Comparison of ENCODE assay signal across 2 cellular contexts in the genomic region with DNA sequence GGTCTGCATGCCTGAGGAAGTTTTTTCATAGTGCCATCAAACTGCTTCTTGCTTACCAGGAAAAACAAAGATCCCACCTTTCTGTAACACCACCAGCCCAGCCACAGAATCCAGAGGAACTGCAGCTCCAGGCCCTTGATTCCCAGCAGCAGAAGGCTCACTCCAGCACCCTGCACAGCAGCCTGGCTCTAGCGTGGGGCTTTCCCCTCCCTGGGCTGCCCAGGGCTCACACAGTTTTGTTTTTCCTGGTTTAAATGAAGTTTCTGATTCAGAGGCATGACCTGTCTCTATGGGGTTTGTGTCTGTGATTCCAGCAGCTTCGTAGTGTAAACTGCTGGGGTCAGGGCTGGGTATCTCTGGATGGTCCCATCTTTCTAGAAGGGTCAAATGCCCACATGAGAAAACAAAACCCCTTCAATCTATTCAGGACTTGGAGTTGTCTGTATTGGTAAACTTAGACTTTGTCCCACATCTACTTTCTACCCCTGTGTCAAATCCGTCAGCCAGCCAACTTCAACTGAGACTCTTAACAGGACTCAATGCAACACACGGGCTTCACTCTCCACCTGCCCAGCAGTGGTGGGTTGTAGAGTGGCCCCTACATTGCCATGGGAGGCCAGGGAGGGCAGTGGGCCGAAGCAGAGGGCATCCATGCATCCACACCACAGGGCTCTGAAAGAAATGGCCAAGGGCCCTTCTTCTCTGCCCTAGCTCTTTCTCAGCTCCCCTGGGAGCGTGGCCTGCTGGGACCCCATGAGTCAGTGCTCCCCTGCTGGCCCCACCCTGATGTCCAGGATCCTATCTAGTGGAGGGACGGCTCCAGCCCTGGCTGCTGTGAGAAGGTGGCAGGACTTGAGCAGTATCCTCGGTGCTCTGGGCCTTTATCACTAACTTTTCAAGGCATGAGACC.
TF ChIP-seq lines count a peak whose summit lies in the region.

No MANE protein-coding gene starts in this region.

TF ChIP-seq in SK-N-SH treated with all-trans-retinoic acid at 6 μM for 48 hours, 23 proteins besides CTCF, POLR2A, EP300 and RAD21 (continued from another document):
- TF ChIP-seq POU6F1 (CRISPR knock-in tag; IDR thresholded peaks at IDR 0.05; ENCODE audit: borderline replicate concordance, low read depth), result no peak
- TF ChIP-seq ZNF565 (CRISPR knock-in tag; conservative IDR thresholded peaks at IDR 0.05; ENCODE audit: low read depth), result no peak
- no peak for TF ChIP-seq TSHZ2 (CRISPR knock-in tag; IDR thresholded peaks at IDR 0.05)
- TF ChIP-seq ISL1 (CRISPR knock-in tag; IDR thresholded peaks at IDR 0.05), result no peak
- no peak for TF ChIP-seq ARNTL (CRISPR knock-in tag; IDR thresholded peaks at IDR 0.05; ENCODE audit: borderline replicate concordance, low read depth)
- no peak for TF ChIP-seq ESRRG (CRISPR knock-in tag; IDR thresholded peaks at IDR 0.05)
- TF ChIP-seq, protein P1, sequence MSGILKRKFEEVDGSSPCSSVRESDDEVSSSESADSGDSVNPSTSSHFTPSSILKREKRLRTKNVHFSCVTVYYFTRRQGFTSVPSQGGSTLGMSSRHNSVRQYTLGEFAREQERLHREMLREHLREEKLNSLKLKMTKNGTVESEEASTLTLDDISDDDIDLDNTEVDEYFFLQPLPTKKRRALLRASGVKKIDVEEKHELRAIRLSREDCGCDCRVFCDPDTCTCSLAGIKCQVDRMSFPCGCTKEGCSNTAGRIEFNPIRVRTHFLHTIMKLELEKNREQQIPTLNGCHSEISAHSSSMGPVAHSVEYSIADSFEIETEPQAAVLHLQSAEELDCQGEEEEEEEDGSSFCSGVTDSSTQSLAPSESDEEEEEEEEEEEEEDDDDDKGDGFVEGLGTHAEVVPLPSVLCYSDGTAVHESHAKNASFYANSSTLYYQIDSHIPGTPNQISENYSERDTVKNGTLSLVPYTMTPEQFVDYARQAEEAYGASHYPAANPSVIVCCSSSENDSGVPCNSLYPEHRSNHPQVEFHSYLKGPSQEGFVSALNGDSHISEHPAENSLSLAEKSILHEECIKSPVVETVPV (CRISPR knock-in tag; IDR thresholded peaks at IDR 0.05), result no peak

TF ChIP-seq in SK-N-SH, 30 proteins besides CTCF, POLR2A, EP300 and RAD21 (continued from another document):
- TF ChIP-seq, protein P2, sequence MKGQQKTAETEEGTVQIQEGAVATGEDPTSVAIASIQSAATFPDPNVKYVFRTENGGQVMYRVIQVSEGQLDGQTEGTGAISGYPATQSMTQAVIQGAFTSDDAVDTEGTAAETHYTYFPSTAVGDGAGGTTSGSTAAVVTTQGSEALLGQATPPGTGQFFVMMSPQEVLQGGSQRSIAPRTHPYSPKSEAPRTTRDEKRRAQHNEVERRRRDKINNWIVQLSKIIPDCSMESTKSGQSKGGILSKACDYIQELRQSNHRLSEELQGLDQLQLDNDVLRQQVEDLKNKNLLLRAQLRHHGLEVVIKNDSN (IDR thresholded peaks at IDR 0.05; ENCODE audit: borderline replicate concordance, low read depth), result no peak
- TF ChIP-seq NFIC (IDR thresholded peaks at IDR 0.05; ENCODE audit: borderline replicate concordance), result no peak
